Comparison of ENCODE assay signal across 1 cellular context in the genomic region with DNA sequence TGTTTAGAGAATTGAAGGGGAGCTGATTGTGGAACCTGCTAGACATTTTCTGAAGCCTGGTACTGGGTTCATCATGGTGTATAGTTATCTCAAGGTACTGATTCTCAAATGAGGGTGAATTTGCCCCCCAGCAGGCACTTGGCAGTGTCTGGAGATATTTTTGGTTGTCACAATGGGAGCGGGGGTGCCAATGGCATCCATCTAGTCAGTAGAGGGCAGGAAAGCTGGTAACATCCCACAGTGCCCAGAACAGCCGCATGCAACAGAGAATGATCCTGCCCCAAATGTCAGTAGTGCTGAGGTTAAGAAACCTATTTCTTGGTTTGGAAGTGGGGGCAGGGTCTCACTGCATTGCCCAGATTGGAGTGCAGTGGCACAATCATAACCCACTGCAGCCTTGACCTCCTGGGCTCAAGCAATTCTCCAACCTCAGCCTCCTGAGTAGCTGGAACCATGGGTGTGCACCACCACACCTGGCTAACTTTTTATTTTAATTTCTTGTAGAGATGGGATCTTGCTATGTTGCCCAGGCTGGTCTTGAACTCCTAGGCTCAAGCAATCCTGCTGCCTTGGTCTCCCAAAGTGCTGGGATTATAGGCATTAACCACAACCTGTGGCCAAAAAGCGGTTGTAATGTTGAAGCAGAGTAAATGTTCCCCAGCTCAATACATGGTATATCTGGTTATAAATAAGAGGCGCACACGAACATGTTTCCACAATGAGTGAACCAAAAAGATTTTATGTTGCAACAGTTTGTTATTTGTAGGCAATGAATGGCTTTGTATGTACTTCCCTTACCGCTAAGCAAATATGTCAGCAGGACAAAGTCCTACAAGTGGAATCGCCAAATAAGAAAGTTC.
A peak's percentile ranks its signal among the peaks of the same experiment; 100 is the strongest.
TF ChIP-seq lines count a peak whose summit lies in the region.

No MANE protein-coding gene starts in this region.

TF ChIP-seq in HepG2, 621 proteins besides CTCF, POLR2A, EP300 and RAD21 (continued from another document and continues in another):
- no peak for TF ChIP-seq TOPORS (CRISPR knock-in tag; IDR thresholded peaks at IDR 0.05)
- peak; percentile 88; the same call in 1 of the 2 replicates for TF ChIP-seq MTF1 (CRISPR knock-in tag; IDR thresholded peaks at IDR 0.05)
- TF ChIP-seq, protein P1, sequence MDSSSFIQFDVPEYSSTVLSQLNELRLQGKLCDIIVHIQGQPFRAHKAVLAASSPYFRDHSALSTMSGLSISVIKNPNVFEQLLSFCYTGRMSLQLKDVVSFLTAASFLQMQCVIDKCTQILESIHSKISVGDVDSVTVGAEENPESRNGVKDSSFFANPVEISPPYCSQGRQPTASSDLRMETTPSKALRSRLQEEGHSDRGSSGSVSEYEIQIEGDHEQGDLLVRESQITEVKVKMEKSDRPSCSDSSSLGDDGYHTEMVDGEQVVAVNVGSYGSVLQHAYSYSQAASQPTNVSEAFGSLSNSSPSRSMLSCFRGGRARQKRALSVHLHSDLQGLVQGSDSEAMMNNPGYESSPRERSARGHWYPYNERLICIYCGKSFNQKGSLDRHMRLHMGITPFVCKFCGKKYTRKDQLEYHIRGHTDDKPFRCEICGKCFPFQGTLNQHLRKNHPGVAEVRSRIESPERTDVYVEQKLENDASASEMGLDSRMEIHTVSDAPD (CRISPR knock-in tag; IDR thresholded peaks at IDR 0.05) = peak; percentile 80; the same call in 1 of the 2 replicates
- TF ChIP-seq TCF7 (IDR thresholded peaks at IDR 0.05; ENCODE audit: low read depth) = peak; percentile 74
- no peak for TF ChIP-seq MAFG (CRISPR knock-in tag; IDR thresholded peaks at IDR 0.05)
- TF ChIP-seq ZNF431 (CRISPR knock-in tag; IDR thresholded peaks at IDR 0.05; ENCODE audit: borderline replicate concordance, low read depth) = no peak
- no peak for TF ChIP-seq ZFP62 (CRISPR knock-in tag; IDR thresholded peaks at IDR 0.05)
- TF ChIP-seq, protein P2, sequence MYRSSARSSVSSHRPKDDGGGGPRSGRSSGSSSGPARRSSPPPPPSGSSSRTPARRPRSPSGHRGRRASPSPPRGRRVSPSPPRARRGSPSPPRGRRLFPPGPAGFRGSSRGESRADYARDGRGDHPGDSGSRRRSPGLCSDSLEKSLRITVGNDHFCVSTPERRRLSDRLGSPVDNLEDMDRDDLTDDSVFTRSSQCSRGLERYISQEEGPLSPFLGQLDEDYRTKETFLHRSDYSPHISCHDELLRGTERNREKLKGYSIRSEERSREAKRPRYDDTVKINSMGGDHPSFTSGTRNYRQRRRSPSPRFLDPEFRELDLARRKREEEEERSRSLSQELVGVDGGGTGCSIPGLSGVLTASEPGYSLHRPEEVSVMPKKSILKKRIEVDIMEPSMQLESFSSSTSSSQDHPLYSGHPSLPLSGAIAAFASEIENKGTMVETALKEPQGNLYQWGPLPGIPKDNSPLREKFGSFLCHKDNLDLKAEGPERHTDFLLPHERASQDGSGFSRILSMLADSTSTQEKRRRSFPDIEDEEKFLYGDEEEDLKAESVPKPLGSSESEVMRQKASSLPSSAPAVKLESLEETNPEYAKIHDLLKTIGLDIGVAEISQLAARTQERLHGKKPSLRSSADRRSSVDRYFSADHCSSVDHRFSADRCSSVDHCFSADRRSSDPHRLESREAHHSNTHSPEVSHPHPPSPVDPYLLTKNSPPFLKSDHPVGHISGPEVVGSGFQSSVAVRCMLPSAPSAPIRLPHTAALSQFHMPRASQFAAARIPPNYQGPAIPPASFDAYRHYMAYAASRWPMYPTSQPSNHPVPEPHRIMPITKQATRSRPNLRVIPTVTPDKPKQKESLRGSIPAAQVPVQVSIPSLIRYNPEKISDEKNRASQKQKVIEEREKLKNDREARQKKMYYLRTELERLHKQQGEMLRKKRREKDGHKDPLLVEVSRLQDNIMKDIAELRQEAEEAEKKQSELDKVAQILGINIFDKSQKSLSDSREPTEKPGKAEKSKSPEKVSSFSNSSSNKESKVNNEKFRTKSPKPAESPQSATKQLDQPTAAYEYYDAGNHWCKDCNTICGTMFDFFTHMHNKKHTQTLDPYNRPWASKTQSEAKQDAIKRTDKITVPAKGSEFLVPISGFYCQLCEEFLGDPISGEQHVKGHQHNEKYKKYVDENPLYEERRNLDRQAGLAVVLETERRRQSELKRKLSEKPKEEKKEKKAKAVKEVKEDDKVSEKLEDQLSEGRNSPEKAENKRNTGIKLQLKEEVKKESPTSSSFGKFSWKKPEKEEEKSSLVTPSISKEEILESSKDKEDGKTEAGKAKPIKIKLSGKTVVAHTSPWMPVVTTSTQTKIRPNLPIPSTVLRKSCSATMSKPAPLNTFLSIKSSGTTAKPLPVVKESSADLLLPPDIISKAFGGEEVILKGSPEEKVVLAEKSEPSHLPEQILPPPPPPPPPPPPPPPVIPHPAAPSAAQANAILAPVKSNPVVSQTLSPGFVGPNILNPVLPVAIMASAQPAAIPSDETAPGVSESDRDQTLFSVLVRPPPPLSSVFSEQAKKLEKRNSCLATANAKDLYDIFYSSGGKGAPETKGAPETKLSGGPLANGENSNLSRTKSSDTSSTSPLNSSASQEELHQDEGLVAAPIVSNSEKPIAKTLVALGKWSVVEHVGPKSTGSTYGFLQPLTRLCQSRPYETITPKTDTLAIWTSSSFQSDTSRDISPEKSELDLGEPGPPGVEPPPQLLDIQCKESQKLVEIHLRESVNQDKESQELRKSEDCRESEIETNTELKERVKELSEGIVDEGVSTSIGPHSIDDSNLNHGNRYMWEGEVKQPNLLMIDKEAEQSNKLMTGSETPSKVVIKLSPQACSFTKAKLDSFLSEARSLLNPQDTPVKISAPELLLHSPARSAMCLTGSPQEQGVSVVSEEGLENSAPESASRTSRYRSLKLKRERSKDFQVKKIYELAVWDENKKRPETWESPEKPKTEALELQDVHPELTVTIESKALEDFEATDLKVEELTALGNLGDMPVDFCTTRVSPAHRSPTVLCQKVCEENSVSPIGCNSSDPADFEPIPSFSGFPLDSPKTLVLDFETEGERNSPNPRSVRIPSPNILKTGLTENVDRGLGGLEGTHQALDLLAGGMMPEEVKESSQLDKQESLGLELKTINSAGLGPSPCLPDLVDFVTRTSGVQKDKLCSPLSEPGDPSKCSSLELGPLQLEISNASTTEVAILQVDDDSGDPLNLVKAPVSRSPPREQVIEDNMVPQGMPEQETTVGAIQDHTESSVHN (CRISPR knock-in tag; IDR thresholded peaks at IDR 0.05) = 0 out of 2 replicates have a peak, but pooled peaks have one; percentile 45
- peak; percentile 45; the same call in 1 of the 2 replicates for TF ChIP-seq FOXP1 (IDR thresholded peaks at IDR 0.05)
- peak; percentile 94 for TF ChIP-seq FOXP1 (CRISPR knock-in tag; IDR thresholded peaks at IDR 0.05)
- TF ChIP-seq RXRB (CRISPR knock-in tag; IDR thresholded peaks at IDR 0.05; ENCODE audit: borderline replicate concordance) = peak; percentile 84; the same call in 1 of the 2 replicates
- peak; percentile 95 for TF ChIP-seq MIXL1 (CRISPR knock-in tag; IDR thresholded peaks at IDR 0.05)
- TF ChIP-seq ZNF138 (CRISPR knock-in tag; IDR thresholded peaks at IDR 0.05; ENCODE audit: low read depth) = no peak
- 0 out of 2 replicates have a peak, but pooled peaks have one; percentile 40 for TF ChIP-seq SPEN (CRISPR knock-in tag; IDR thresholded peaks at IDR 0.05; ENCODE audit: low read depth)
- peak; percentile 80; the same call in 1 of the 2 replicates for TF ChIP-seq MEIS2 (CRISPR knock-in tag; IDR thresholded peaks at IDR 0.05)
- TF ChIP-seq, protein P3, sequence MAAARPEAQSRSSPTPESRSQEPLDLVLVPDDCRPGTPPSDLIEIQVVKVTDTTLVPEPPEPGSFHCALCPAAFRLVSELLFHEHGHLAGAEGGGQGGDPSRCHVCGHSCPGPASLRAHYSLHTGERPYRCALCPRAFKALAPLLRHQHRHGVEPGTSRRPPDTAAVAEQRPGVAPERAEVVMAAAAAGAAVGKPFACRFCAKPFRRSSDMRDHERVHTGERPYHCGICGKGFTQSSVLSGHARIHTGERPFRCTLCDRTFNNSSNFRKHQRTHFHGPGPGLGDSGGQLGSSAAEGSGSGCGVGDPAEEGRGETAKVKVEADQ (CRISPR knock-in tag; IDR thresholded peaks at IDR 0.05; ENCODE audit: borderline replicate concordance) = no peak; the same call in 1 of the 2 replicates
- TF ChIP-seq ZNF160 (CRISPR knock-in tag; IDR thresholded peaks at IDR 0.05) = 0 out of 2 replicates have a peak, but pooled peaks have one; percentile 54
- no peak for TF ChIP-seq ONECUT2 (CRISPR knock-in tag; IDR thresholded peaks at IDR 0.05)
- TF ChIP-seq, protein P4, sequence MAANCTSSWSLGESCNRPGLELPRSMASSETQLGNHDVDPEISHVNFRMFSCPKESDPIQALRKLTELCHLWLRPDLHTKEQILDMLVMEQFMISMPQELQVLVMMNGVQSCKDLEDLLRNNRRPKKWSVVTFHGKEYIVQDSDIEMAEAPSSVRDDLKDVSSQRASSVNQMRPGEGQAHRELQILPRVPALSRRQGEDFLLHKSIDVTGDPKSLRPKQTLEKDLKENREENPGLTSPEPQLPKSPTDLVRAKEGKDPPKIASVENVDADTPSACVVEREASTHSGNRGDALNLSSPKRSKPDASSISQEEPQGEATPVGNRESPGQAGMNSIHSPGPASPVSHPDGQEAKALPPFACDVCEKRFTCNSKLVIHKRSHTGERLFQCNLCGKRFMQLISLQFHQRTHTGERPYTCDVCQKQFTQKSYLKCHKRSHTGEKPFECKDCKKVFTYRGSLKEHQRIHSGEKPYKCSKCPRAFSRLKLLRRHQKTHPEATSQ (CRISPR knock-in tag; IDR thresholded peaks at IDR 0.05; ENCODE audit: borderline replicate concordance) = no peak
- TF ChIP-seq ZNF10 (CRISPR knock-in tag; IDR thresholded peaks at IDR 0.05; ENCODE audit: borderline replicate concordance, low read depth) = peak; percentile 45; the same call in 1 of the 2 replicates
- no peak for TF ChIP-seq SP1 (IDR thresholded peaks at IDR 0.05)
- peak; percentile 32; the same call in 1 of the 2 replicates for TF ChIP-seq SP1 (CRISPR knock-in tag; IDR thresholded peaks at IDR 0.05)
- TF ChIP-seq, protein P5, sequence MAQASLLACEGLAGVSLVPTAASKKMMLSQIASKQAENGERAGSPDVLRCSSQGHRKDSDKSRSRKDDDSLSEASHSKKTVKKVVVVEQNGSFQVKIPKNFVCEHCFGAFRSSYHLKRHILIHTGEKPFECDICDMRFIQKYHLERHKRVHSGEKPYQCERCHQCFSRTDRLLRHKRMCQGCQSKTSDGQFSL (CRISPR knock-in tag; IDR thresholded peaks at IDR 0.05) = peak; percentile 54; the same call in 1 of the 2 replicates
- TF ChIP-seq ZNF143 (CRISPR knock-in tag; IDR thresholded peaks at IDR 0.05) = no peak
- TF ChIP-seq, protein P6, sequence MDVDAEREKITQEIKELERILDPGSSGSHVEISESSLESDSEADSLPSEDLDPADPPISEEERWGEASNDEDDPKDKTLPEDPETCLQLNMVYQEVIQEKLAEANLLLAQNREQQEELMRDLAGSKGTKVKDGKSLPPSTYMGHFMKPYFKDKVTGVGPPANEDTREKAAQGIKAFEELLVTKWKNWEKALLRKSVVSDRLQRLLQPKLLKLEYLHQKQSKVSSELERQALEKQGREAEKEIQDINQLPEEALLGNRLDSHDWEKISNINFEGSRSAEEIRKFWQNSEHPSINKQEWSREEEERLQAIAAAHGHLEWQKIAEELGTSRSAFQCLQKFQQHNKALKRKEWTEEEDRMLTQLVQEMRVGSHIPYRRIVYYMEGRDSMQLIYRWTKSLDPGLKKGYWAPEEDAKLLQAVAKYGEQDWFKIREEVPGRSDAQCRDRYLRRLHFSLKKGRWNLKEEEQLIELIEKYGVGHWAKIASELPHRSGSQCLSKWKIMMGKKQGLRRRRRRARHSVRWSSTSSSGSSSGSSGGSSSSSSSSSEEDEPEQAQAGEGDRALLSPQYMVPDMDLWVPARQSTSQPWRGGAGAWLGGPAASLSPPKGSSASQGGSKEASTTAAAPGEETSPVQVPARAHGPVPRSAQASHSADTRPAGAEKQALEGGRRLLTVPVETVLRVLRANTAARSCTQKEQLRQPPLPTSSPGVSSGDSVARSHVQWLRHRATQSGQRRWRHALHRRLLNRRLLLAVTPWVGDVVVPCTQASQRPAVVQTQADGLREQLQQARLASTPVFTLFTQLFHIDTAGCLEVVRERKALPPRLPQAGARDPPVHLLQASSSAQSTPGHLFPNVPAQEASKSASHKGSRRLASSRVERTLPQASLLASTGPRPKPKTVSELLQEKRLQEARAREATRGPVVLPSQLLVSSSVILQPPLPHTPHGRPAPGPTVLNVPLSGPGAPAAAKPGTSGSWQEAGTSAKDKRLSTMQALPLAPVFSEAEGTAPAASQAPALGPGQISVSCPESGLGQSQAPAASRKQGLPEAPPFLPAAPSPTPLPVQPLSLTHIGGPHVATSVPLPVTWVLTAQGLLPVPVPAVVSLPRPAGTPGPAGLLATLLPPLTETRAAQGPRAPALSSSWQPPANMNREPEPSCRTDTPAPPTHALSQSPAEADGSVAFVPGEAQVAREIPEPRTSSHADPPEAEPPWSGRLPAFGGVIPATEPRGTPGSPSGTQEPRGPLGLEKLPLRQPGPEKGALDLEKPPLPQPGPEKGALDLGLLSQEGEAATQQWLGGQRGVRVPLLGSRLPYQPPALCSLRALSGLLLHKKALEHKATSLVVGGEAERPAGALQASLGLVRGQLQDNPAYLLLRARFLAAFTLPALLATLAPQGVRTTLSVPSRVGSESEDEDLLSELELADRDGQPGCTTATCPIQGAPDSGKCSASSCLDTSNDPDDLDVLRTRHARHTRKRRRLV (CRISPR knock-in tag; IDR thresholded peaks at IDR 0.05) = no peak
- TF ChIP-seq ZSCAN22 (CRISPR knock-in tag; IDR thresholded peaks at IDR 0.05) = no peak
- 0 out of 2 replicates have a peak, but pooled peaks have one; percentile 15 for TF ChIP-seq LCORL (IDR thresholded peaks at IDR 0.05)
- peak; percentile 79 for TF ChIP-seq LCORL (CRISPR knock-in tag; IDR thresholded peaks at IDR 0.05)
- peak; percentile 73; the same call in 1 of the 2 replicates for TF ChIP-seq EHMT2 (IDR thresholded peaks at IDR 0.05; ENCODE audit: borderline replicate concordance, low read depth, low read length)
- TF ChIP-seq, protein P7, sequence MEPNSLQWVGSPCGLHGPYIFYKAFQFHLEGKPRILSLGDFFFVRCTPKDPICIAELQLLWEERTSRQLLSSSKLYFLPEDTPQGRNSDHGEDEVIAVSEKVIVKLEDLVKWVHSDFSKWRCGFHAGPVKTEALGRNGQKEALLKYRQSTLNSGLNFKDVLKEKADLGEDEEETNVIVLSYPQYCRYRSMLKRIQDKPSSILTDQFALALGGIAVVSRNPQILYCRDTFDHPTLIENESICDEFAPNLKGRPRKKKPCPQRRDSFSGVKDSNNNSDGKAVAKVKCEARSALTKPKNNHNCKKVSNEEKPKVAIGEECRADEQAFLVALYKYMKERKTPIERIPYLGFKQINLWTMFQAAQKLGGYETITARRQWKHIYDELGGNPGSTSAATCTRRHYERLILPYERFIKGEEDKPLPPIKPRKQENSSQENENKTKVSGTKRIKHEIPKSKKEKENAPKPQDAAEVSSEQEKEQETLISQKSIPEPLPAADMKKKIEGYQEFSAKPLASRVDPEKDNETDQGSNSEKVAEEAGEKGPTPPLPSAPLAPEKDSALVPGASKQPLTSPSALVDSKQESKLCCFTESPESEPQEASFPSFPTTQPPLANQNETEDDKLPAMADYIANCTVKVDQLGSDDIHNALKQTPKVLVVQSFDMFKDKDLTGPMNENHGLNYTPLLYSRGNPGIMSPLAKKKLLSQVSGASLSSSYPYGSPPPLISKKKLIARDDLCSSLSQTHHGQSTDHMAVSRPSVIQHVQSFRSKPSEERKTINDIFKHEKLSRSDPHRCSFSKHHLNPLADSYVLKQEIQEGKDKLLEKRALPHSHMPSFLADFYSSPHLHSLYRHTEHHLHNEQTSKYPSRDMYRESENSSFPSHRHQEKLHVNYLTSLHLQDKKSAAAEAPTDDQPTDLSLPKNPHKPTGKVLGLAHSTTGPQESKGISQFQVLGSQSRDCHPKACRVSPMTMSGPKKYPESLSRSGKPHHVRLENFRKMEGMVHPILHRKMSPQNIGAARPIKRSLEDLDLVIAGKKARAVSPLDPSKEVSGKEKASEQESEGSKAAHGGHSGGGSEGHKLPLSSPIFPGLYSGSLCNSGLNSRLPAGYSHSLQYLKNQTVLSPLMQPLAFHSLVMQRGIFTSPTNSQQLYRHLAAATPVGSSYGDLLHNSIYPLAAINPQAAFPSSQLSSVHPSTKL (CRISPR knock-in tag; IDR thresholded peaks at IDR 0.05) = peak; percentile 98
- 0 out of 2 replicates have a peak, but pooled peaks have one; percentile 26 for TF ChIP-seq RBAK (CRISPR knock-in tag; IDR thresholded peaks at IDR 0.05)
- 0 out of 2 replicates have a peak, but pooled peaks have one; percentile 60 for TF ChIP-seq KLF9 (CRISPR knock-in tag; IDR thresholded peaks at IDR 0.05; ENCODE audit: low read depth)
